ENCODE assay signal across 8 cellular contexts in the genomic region with DNA sequence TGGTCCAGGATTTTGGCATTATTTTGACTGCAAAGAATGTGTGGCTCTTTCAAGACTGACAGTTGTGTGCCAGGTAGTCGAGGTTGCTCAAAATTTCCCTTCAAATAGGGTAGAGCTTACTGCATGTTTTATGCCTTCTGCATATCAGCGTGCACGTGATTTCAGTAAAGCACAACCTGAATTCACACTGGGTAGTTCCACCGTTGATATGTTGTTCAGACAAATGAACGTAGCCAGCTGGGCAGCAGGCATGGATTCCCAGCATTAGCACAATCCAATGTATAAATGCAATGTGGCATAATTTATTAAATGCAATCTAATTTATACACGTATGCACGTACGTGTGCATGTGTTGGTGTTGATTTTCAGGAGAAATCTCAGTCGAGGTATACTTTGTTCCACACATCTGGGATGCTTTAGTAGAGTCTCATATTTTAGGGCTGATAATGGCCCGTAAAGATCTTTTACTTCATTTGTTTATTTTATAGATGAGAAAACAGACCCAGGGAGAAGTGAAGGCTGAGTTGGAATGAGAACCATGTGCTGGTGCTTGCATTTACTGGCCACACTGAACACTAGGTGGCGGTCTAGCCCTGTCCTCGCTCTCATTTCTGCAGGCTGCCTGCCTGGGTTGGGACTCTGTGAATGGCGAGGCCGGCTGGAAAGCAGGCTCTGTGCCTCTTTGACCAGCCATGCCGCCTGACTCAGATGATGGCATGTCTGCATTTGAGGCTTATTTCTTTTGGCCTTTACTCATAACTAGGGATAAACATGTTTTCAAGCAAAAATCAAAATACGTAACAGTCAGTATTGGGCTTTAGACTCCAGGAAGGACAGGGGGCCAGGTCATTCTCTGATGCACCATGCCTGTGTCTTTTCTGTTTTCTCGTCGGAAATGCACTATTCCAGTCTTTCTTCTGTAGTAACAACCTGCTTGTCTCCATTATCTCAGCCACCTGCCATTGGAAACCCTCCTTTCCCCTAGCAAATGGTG.
DNase-seq lines count a peak whose midpoint lies in the region; ATAC-seq, FAIRE-seq and TF ChIP-seq lines count a peak whose summit lies in the region.

No MANE protein-coding gene starts in this region.

- no peaks in the 10 kb centered on the region for H3K9me3 ChIP-seq in right lobe of liver

- no peaks in the 10 kb centered on the region for H3K27me3 ChIP-seq in right lobe of liver

- peak; percentile 89 for FAIRE-seq in GM12891 (lab: Jason Lieb, UNC)

- no peaks in the 10 kb centered on the region for H3K4me1 ChIP-seq in right lobe of liver

- TF ChIP-seq CTCF in coronary artery (IDR thresholded peaks at IDR 0.05): peak; percentile 37
- TF ChIP-seq CTCF in right lobe of liver (IDR thresholded peaks at IDR 0.05): peak; percentile 55 to 80 (median 72)

- TF ChIP-seq POLR2A in GM12891 (IDR thresholded peaks at IDR 0.05; ENCODE audit: low read depth, low read length) (no peak), right lobe of liver (IDR thresholded peaks at IDR 0.05) (no peak)

- H3K27ac ChIP-seq in coronary artery (no peak overlapping the region), right lobe of liver (no peak overlapping the region)

- WGBS in right lobe of liver (ENCODE audit: insufficient coverage, low coverage, low lambda C conversion rate, missing lambda C conversion rate): 70% methylated on average over 16 of the region's 18 CpGs

- H3K4me3 ChIP-seq in coronary artery (no peak overlapping the region), right lobe of liver (no peak overlapping the region)

- peak; percentile 68 for ATAC-seq in HG02763 (IDR thresholded peaks at IDR 0.05; ENCODE audit: unreplicated experiment)
- ATAC-seq in right lobe of liver: peak; percentile 81 to 93 (median 92)

- H3K36me3 ChIP-seq in right lobe of liver: no peaks in the 10 kb centered on the region

- intact Hi-C loops in right lobe of liver (cut with DNase I): loop anchor here in 1 of 2 donors (10.0 kb wide), 1 partner anchor 143 kb away; no protein-coding TSS in a partner anchor

- DNase-seq in 8988T (peak; percentile 72), GM12891 (ENCODE audit: insufficient read length, low spot score) (peak; percentile 52), NCI-H2107 (lab: John Stamatoyannopoulos, UW) (peak; percentile 23), coronary artery (ENCODE audit: low spot score) (no peak), right lobe of liver (peak in 2 of 3 donors; percentile 68)
- peak; percentile 24 for DNase-seq in activated CD4-positive, alpha-beta T cell treated with anti-CD3 and anti-CD28 coated beads for 1 hour
- peak; percentile 10 to 20 for DNase-seq in stimulated activated CD8-positive, alpha-beta memory T cell treated with anti-CD3 and anti-CD28 coated beads, Interleukin-2, amount 100 ng/mL, for 48 hours (ENCODE audit: low read depth in 2 of 2)

TF ChIP-seq in GM12891, 5 proteins besides CTCF, POLR2A, EP300 and RAD21:
- TF ChIP-seq POU2F2 (IDR thresholded peaks at IDR 0.05; ENCODE audit: low read depth, low read length): no peak
- no peak for TF ChIP-seq POLR2AphosphoS5 (IDR thresholded peaks at IDR 0.05; ENCODE audit: low read depth, low read length)
- no peak for TF ChIP-seq SPI1 (IDR thresholded peaks at IDR 0.05; ENCODE audit: low read depth, low read length)
- TF ChIP-seq PAX5 (IDR thresholded peaks at IDR 0.05; ENCODE audit: insufficient read depth, low read length, severe bottlenecking): no peak
- no peak for TF ChIP-seq TAF1 (IDR thresholded peaks at IDR 0.05; ENCODE audit: low read depth, low read length)
